18 cellular contexts compared by ENCODE assay signal in genomic region chr1:99745061-99745460, GRCh38. TPM values are rescaled to one million over a fixed set of nuclear protein-coding genes. Genes with fewer than 3 reads are reported as not detected.
DNase-seq lines count a peak whose midpoint lies in the region; ATAC-seq, FAIRE-seq and TF ChIP-seq lines count a peak whose summit lies in the region.
"Had no signal": no experiment of that assay in that cellular context is flagged by ENCODE, and none has a peak within 500 bp of the region (broad histone marks: within the 10 kb centered on the region; RNA-seq: fewer than 3 reads in every experiment).

No MANE protein-coding gene starts in this region.

- H3K27me3 Mint-ChIP-seq in stimulated activated memory B cell treated with anti-CD40 and anti-IgM and Interleukin-4, amounts not matched to agents 10 μg/mL and 1 μg/mL and 100 μg/mL, for 72 hours = no peaks in the 10 kb centered on the region
- H3K27me3 Mint-ChIP-seq: CD4-positive, alpha-beta memory T cell had no signal

- DNase-seq in HAP-1 (ENCODE audit: low spot score in 2 of 2) (peak; percentile 48 to 66), NCI-H82 (lab: John Stamatoyannopoulos, UW) (peak; percentile 91), K562 (ENCODE audit: extremely low read depth in 1 of 4, low spot score in 3 of 4) (no peak), NCI-H2171 (lab: John Stamatoyannopoulos, UW) (no peak), 8988T (no peak)
- DNase-seq: C1 segment of cervical spinal cord; CD4-positive, alpha-beta memory T cell; COR-L47; DMS153; DND-41; GDM1; GOT3; HCEC 1CT had no signal

- H3K4me1 Mint-ChIP-seq in stimulated activated memory B cell treated with anti-CD40 and anti-IgM and Interleukin-4, amounts not matched to agents 10 μg/mL and 1 μg/mL and 100 μg/mL, for 72 hours = peaks cover 5% of the 10 kb centered on the region

- no peak overlapping the region for H2AFZ ChIP-seq in K562 (ENCODE audit: low read depth, low read length)

- BruUV-seq in K562 (replicated peaks; lab: Mats Ljungman, UMichigan) = no TSS peak

- H3K27ac ChIP-seq in K562 (ENCODE audit: extremely low read depth, low read depth, low read length) = no peak overlapping the region

- no peak for TF ChIP-seq EP300 in K562 (IDR thresholded peaks at IDR 0.05; ENCODE audit: low read length)

- CTCF ChIA-PET in K562 (lab: Yijun Ruan, JAX; ENCODE audit: low intra/inter-chr PET ratio) = no interaction called here

- H3K79me2 ChIP-seq in K562 (ENCODE audit: control insufficient read depth, insufficient read depth, low read length) = peaks cover 44% of the 10 kb centered on the region

- no peak overlapping the region for H3K27ac Mint-ChIP-seq in stimulated activated memory B cell treated with anti-CD40 and anti-IgM and Interleukin-4, amounts not matched to agents 10 μg/mL and 1 μg/mL and 100 μg/mL, for 72 hours
- H3K27ac Mint-ChIP-seq: CD4-positive, alpha-beta memory T cell had no signal

- no peaks in the 10 kb centered on the region for H3K9me3 Mint-ChIP-seq in stimulated activated memory B cell treated with anti-CD40 and anti-IgM and Interleukin-4, amounts not matched to agents 10 μg/mL and 1 μg/mL and 100 μg/mL, for 72 hours
- H3K9me3 Mint-ChIP-seq: CD4-positive, alpha-beta memory T cell had no signal

- H3K9ac ChIP-seq in K562 (ENCODE audit: insufficient read depth in 1 of 2, low read depth in 2 of 2, low read length in 2 of 2) = no peak overlapping the region

- H3K4me1 ChIP-seq in HAP-1 = peaks cover 15% of the 10 kb centered on the region
- peaks cover 7 to 12% of the 10 kb centered on the region in 2 experiments; a peak in 4 of 5 replicates for H3K4me1 ChIP-seq in K562 (replicated peaks in 1 of 2; ENCODE audit: control insufficient read depth in 2 of 2, insufficient read depth in 2 of 2, low read length in 2 of 2)

- 66% methylated on average over 7 of the region's 7 CpGs for WGBS in K562 (ENCODE audit: insufficient coverage, low coverage, missing lambda C conversion rate)

- H3K9me1 ChIP-seq in K562 (ENCODE audit: control insufficient read depth, insufficient read depth, low read length) = no peaks in the 10 kb centered on the region

- POLR2A ChIA-PET in K562 (lab: Yijun Ruan, JAX) = interaction anchor here (0.9 to 1.7 kb wide), 3 partner anchors 11 to 20 kb away, joined by 3 to 6 read pairs (median 3); no protein-coding TSS in a partner anchor

- intact Hi-C loops in K562 (cut with micrococcal nuclease) = no loop called here

- TF ChIP-seq CTCF in K562 (IDR thresholded peaks at IDR 0.05 in 2 of 3, conservative IDR thresholded peaks at IDR 0.05 in 1 of 3; ENCODE audit: insufficient read depth in 2 of 3, low read depth in 1 of 3, low read length in 3 of 3) = no peak

- no peak for TF ChIP-seq POLR2A in K562 (conservative IDR thresholded peaks at IDR 0.05)

- no peak for TF ChIP-seq RAD21 in K562 (CRISPR knock-in tag; conservative IDR thresholded peaks at IDR 0.05 in 1 of 2, IDR thresholded peaks at IDR 0.05 in 1 of 2)

- peaks cover 33% of the 10 kb centered on the region for H3K36me3 Mint-ChIP-seq in stimulated activated memory B cell treated with anti-CD40 and anti-IgM and Interleukin-4, amounts not matched to agents 10 μg/mL and 1 μg/mL and 100 μg/mL, for 72 hours
- H3K36me3 Mint-ChIP-seq: CD4-positive, alpha-beta memory T cell had no signal

- FAIRE-seq in K562 (lab: Jason Lieb, UNC) = no peak
- FAIRE-seq: GM12878, GM19239, H54 had no signal

- H3K4me3 ChIP-seq in HAP-1 (no peak overlapping the region), K562 (no peak overlapping the region)
- H3K4me3 ChIP-seq: GM12878 had no signal

- H3K36me3 ChIP-seq in HAP-1 (replicated peaks) = no peaks in the 10 kb centered on the region
- H3K36me3 ChIP-seq in K562 (ENCODE audit: control insufficient read depth, insufficient read depth, low read length) = peaks cover 71% of the 10 kb centered on the region

- ATAC-seq in K562 = peak; percentile 29; the same call in 2 of the 3 replicates
- no peak for ATAC-seq in GM21576 (IDR thresholded peaks at IDR 0.05; ENCODE audit: unreplicated experiment)
- no peak for ATAC-seq in stimulated activated memory B cell treated with anti-CD40 and anti-IgM and Interleukin-4, amounts not matched to agents 10 μg/mL and 1 μg/mL and 100 μg/mL, for 72 hours
- ATAC-seq: GM12878 had no signal

- H3K27me3 ChIP-seq in HAP-1 (ENCODE audit: low read depth) (no peaks in the 10 kb centered on the region), K562 (ENCODE audit: control insufficient read depth in 2 of 2, insufficient read depth in 2 of 2, low read length in 2 of 2) (no peaks in the 10 kb centered on the region)

- no peak overlapping the region for H3K4me3 Mint-ChIP-seq in stimulated activated memory B cell treated with anti-CD40 and anti-IgM and Interleukin-4, amounts not matched to agents 10 μg/mL and 1 μg/mL and 100 μg/mL, for 72 hours
- H3K4me3 Mint-ChIP-seq: CD4-positive, alpha-beta memory T cell had no signal

- in situ Hi-C loops in HAP-1 (cut with MboI; ENCODE audit: low sequenced_read_pairs) = no loop called here
- in situ Hi-C loops in K562 (cut with MboI) = no loop called here

- 0 out of 2 replicates have a peak, but pooled peaks cover under 1% of the 10 kb centered on the region for H4K20me1 ChIP-seq in K562 (replicated peaks; ENCODE audit: control insufficient read depth, insufficient read depth, low read length)

- H3K9me3 ChIP-seq in HAP-1 = no peaks in the 10 kb centered on the region
- no peaks in the 10 kb centered on the region for H3K9me3 ChIP-seq in K562 (replicated peaks; ENCODE audit: control insufficient read depth, insufficient read depth, low read depth, low read length)

- no peak overlapping the region for H3K4me2 ChIP-seq in K562 (ENCODE audit: insufficient read depth, low read length)

TF ChIP-seq in K562, 482 proteins besides CTCF, POLR2A, EP300 and RAD21 (continues in another document):
- TF ChIP-seq POLR2G (IDR thresholded peaks at IDR 0.05; ENCODE audit: low read depth, low read length) = no peak
- no peak for TF ChIP-seq HDAC8 (tag; IDR thresholded peaks at IDR 0.05)
- TF ChIP-seq ZNF384 (IDR thresholded peaks at IDR 0.05; ENCODE audit: low read depth, low read length) = no peak
- TF ChIP-seq POLR2AphosphoS2 (IDR thresholded peaks at IDR 0.05; ENCODE audit: low read length) = no peak
- TF ChIP-seq RNF219 (CRISPR knock-in tag; IDR thresholded peaks at IDR 0.05) = no peak
- no peak for TF ChIP-seq IRF1 (CRISPR knock-in tag; IDR thresholded peaks at IDR 0.05; ENCODE audit: borderline replicate concordance)
- TF ChIP-seq NCOA4 (IDR thresholded peaks at IDR 0.05; ENCODE audit: partially characterized antibody) = no peak
- TF ChIP-seq EP400 (IDR thresholded peaks at IDR 0.05) = no peak
- no peak for TF ChIP-seq TARDBP (IDR thresholded peaks at IDR 0.05)
- no peak for TF ChIP-seq ZBTB8A (IDR thresholded peaks at IDR 0.05; ENCODE audit: partially characterized antibody)

RNA-seq across cellular contexts. Expression of gene FRRS1, which starts 21.4 kb away (rescaled TPM):
- total RNA-seq in K562 (2011; cell fraction: chromatin; rRNA removed; ENCODE audit: low replicate concordance) = 114 and 187 TPM in 2 replicates
- 100 and 116 TPM in 2 replicates for total RNA-seq in K562 (2011; cell fraction: nucleolus; rRNA removed)
- 130 and 133 TPM in 2 replicates for total RNA-seq in K562 (2011; cell fraction: nucleoplasm; rRNA removed)
- total RNA-seq in K562 (2014; rRNA removed) (17.8 and 21.7 TPM in 2 replicates), K562 (2014; rRNA removed; fragmentation: Illumina TruSeq; extraction: Trizol) (54.0 and 54.2 TPM in 2 replicates), K562 (2015; rRNA removed; fragmentation: Illumina TruSeq; extraction: Trizol) (41.2 and 43.3 TPM in 2 replicates), K562 (2021) (31.1 and 31.6 TPM in 2 replicates)
- polyA plus RNA-seq in K562 (2011; rRNA removed) (41.3 and 44.7 TPM in 2 replicates), K562 (2014; fragmentation: Illumina TruSeq; extraction: Trizol) (19.2 and 23.7 TPM in 2 replicates), K562 (2014; fragmentation: Nextera tagmentation; extraction: Ambion mirVana) (1 to 10 TPM in 1 of 2 experiments, under 1 TPM in 1; 0.87 to 1.9 TPM), K562 (2014; rRNA removed) (14.6 and 18.6 TPM in 2 replicates)
- polyA plus RNA-seq in K562 (2011; cell fraction: cytosol; rRNA removed) = 12.5 and 26.8 TPM in 2 replicates
- polyA plus RNA-seq in K562 (2011; cell fraction: nucleus; rRNA removed) = 25.7 and 36.5 TPM in 2 replicates
- polyA plus RNA-seq in K562 (2012) = 17.5 and 23.2 TPM in 2 replicates
- polyA minus RNA-seq in K562 (2011; rRNA and poly(A)+ RNA removed) = 150 and 168 TPM in 2 replicates
- 41.7 and 43.8 TPM in 2 replicates for polyA minus RNA-seq in K562 (2011; cell fraction: cytosol; rRNA and poly(A)+ RNA removed)
- 35.1 and 70.3 TPM in 2 replicates for polyA minus RNA-seq in K562 (2011; cell fraction: nucleus; rRNA and poly(A)+ RNA removed)
- polyA plus RNA-seq: CD4-positive, alpha-beta memory T cell had no signal

Comparison
In these comparisons a context has a peak if more than half of its experiments do, and no peak if none do; other contexts are left out.
1. DNase-seq: peak in HAP-1 (2 of 2) and NCI-H82 (single experiment); none in K562 (0 of 4), NCI-H2171 (single experiment) and 8988T (single experiment).